1 cellular context compared by ENCODE assay signal in the genomic region with DNA sequence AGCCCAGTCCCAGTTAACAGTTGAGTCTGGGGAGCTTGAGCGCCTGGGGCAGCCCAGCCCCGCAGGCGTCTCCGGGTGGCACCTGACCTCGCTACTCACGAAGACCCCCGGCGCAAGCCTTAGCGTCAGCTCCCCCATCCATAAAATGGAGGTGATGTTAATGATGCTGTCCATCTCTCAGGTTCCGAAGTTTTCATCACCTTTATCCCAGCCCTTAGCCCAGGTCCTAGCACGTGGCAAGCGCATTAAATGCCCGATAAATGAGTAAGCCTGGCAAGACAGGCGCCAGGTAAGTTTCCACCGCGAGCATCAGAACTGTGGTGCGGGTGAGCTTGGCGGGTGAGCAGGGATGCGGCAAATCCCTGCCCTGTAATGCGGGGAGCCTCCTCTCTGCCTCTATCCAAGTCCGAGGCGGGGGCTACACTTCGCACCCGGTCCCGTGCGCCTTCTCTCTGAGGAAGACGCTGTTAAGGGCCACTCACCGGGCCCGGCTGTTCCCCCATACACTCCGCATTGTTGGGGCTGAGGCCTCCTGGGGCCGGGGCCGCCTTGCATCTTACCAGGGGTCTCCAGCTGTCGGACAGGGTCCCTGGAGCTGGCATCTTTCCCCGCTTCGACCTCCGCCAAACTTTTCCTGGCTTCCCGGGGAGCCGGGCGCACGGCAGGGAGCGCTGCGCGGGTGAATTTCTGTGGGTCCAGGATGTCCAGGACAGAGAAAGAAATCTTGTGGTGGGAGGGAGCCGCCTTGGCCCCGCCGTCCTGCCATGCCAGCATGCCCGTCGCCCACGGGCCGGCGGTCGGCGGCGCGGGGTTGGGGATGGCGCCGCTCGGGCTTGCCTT.
A peak's percentile ranks its signal among the peaks of the same experiment; 100 is the strongest.
TF ChIP-seq lines count a peak whose summit lies in the region.

No MANE protein-coding gene starts in this region.

TF ChIP-seq in Ishikawa, 13 proteins besides CTCF, POLR2A, EP300 and RAD21 (continued from another document):
- TF ChIP-seq, protein P1, sequence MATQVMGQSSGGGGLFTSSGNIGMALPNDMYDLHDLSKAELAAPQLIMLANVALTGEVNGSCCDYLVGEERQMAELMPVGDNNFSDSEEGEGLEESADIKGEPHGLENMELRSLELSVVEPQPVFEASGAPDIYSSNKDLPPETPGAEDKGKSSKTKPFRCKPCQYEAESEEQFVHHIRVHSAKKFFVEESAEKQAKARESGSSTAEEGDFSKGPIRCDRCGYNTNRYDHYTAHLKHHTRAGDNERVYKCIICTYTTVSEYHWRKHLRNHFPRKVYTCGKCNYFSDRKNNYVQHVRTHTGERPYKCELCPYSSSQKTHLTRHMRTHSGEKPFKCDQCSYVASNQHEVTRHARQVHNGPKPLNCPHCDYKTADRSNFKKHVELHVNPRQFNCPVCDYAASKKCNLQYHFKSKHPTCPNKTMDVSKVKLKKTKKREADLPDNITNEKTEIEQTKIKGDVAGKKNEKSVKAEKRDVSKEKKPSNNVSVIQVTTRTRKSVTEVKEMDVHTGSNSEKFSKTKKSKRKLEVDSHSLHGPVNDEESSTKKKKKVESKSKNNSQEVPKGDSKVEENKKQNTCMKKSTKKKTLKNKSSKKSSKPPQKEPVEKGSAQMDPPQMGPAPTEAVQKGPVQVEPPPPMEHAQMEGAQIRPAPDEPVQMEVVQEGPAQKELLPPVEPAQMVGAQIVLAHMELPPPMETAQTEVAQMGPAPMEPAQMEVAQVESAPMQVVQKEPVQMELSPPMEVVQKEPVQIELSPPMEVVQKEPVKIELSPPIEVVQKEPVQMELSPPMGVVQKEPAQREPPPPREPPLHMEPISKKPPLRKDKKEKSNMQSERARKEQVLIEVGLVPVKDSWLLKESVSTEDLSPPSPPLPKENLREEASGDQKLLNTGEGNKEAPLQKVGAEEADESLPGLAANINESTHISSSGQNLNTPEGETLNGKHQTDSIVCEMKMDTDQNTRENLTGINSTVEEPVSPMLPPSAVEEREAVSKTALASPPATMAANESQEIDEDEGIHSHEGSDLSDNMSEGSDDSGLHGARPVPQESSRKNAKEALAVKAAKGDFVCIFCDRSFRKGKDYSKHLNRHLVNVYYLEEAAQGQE (IDR thresholded peaks at IDR 0.05; ENCODE audit: low read depth) = no peak
- TF ChIP-seq ZBTB7A (IDR thresholded peaks at IDR 0.05; ENCODE audit: low read depth) = peak; percentile 96
- TF ChIP-seq YY1 (IDR thresholded peaks at IDR 0.05; ENCODE audit: low read depth) = no peak; the same call in 1 of the 2 replicates
TF ChIP-seq in Ishikawa: peak in this region for 4.
